Comparison of ENCODE assay signal across 2 cellular contexts in genomic region chr3:179526482-179526881, GRCh38.
TF ChIP-seq lines count a peak whose summit lies in the region.

No MANE protein-coding gene starts in this region.

TF ChIP-seq in SK-N-SH, 30 proteins besides CTCF, POLR2A, EP300 and RAD21 (continued from another document):
- no peak for TF ChIP-seq ZBTB33 (IDR thresholded peaks at IDR 0.05; ENCODE audit: borderline replicate concordance, low read depth)
- TF ChIP-seq GATA2 (CRISPR knock-in tag; IDR thresholded peaks at IDR 0.05) = no peak
- no peak for TF ChIP-seq GABPA (IDR thresholded peaks at IDR 0.05; ENCODE audit: low read depth)
- TF ChIP-seq, protein P1, sequence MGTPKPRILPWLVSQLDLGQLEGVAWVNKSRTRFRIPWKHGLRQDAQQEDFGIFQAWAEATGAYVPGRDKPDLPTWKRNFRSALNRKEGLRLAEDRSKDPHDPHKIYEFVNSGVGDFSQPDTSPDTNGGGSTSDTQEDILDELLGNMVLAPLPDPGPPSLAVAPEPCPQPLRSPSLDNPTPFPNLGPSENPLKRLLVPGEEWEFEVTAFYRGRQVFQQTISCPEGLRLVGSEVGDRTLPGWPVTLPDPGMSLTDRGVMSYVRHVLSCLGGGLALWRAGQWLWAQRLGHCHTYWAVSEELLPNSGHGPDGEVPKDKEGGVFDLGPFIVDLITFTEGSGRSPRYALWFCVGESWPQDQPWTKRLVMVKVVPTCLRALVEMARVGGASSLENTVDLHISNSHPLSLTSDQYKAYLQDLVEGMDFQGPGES (IDR thresholded peaks at IDR 0.05; ENCODE audit: low read depth, low read length) = no peak
- no peak for TF ChIP-seq MXI1 (IDR thresholded peaks at IDR 0.05; ENCODE audit: low read depth, low read length)
- no peak for TF ChIP-seq MEF2A (IDR thresholded peaks at IDR 0.05; ENCODE audit: borderline replicate concordance, low read depth)
- no peak for TF ChIP-seq RFX5 (IDR thresholded peaks at IDR 0.05; ENCODE audit: low read length)
- no peak for TF ChIP-seq FOSL2 (IDR thresholded peaks at IDR 0.05; ENCODE audit: borderline replicate concordance, low read depth)
- TF ChIP-seq, protein P2, sequence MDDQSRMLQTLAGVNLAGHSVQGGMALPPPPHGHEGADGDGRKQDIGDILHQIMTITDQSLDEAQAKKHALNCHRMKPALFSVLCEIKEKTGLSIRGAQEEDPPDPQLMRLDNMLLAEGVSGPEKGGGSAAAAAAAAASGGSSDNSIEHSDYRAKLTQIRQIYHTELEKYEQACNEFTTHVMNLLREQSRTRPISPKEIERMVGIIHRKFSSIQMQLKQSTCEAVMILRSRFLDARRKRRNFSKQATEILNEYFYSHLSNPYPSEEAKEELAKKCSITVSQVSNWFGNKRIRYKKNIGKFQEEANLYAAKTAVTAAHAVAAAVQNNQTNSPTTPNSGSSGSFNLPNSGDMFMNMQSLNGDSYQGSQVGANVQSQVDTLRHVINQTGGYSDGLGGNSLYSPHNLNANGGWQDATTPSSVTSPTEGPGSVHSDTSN (IDR thresholded peaks at IDR 0.05) = no peak
- TF ChIP-seq CHD2 (IDR thresholded peaks at IDR 0.05; ENCODE audit: low read length, partially characterized antibody) = no peak
- no peak for TF ChIP-seq SIN3A (IDR thresholded peaks at IDR 0.05; ENCODE audit: borderline replicate concordance, low read depth, low read length)
- no peak for TF ChIP-seq EZH2phosphoT487 (IDR thresholded peaks at IDR 0.05; ENCODE audit: borderline replicate concordance, low read depth)
- no peak for TF ChIP-seq ELF1 (IDR thresholded peaks at IDR 0.05)
- TF ChIP-seq, protein P3, sequence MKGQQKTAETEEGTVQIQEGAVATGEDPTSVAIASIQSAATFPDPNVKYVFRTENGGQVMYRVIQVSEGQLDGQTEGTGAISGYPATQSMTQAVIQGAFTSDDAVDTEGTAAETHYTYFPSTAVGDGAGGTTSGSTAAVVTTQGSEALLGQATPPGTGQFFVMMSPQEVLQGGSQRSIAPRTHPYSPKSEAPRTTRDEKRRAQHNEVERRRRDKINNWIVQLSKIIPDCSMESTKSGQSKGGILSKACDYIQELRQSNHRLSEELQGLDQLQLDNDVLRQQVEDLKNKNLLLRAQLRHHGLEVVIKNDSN (IDR thresholded peaks at IDR 0.05; ENCODE audit: borderline replicate concordance, low read depth) = no peak
- no peak for TF ChIP-seq MAX (IDR thresholded peaks at IDR 0.05; ENCODE audit: low read depth)
- no peak for TF ChIP-seq YY1 (IDR thresholded peaks at IDR 0.05; ENCODE audit: low read depth)

TF ChIP-seq in SK-N-SH treated with all-trans-retinoic acid at 6 μM for 48 hours, 23 proteins besides CTCF, POLR2A, EP300 and RAD21 (continued from another document):
- TF ChIP-seq, protein P4, sequence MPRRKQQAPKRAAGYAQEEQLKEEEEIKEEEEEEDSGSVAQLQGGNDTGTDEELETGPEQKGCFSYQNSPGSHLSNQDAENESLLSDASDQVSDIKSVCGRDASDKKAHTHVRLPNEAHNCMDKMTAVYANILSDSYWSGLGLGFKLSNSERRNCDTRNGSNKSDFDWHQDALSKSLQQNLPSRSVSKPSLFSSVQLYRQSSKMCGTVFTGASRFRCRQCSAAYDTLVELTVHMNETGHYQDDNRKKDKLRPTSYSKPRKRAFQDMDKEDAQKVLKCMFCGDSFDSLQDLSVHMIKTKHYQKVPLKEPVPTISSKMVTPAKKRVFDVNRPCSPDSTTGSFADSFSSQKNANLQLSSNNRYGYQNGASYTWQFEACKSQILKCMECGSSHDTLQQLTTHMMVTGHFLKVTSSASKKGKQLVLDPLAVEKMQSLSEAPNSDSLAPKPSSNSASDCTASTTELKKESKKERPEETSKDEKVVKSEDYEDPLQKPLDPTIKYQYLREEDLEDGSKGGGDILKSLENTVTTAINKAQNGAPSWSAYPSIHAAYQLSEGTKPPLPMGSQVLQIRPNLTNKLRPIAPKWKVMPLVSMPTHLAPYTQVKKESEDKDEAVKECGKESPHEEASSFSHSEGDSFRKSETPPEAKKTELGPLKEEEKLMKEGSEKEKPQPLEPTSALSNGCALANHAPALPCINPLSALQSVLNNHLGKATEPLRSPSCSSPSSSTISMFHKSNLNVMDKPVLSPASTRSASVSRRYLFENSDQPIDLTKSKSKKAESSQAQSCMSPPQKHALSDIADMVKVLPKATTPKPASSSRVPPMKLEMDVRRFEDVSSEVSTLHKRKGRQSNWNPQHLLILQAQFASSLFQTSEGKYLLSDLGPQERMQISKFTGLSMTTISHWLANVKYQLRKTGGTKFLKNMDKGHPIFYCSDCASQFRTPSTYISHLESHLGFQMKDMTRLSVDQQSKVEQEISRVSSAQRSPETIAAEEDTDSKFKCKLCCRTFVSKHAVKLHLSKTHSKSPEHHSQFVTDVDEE (CRISPR knock-in tag; IDR thresholded peaks at IDR 0.05) = no peak
- TF ChIP-seq ZNF8 (CRISPR knock-in tag; IDR thresholded peaks at IDR 0.05) (no peak), SNAI2 (CRISPR knock-in tag; IDR thresholded peaks at IDR 0.05) (no peak), ESRRG (CRISPR knock-in tag; IDR thresholded peaks at IDR 0.05) (no peak), POU6F1 (CRISPR knock-in tag; IDR thresholded peaks at IDR 0.05; ENCODE audit: borderline replicate concordance, low read depth) (no peak), RARB (CRISPR knock-in tag; IDR thresholded peaks at IDR 0.05) (no peak)
